ENCODE assay signal across 31 cellular contexts in the genomic region with DNA sequence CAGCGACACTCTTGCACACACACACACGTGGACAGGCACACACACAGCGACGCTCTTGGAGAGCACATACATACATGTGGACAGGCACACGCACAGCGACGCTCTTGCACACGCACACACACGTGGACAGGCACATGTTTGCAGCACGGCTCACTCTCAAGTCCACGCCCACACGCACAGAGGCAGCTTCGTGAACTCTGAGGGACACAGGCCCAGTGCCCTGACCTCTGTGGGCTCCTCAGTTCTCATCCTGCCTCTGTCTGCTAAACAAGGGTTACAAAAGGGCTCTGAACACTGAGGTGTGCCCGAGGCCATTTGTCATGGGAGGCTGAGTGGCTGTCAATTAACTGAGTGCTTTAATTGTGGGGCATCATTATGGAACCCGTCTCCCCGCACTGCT.
"Had no signal": no experiment of that assay in that cellular context is flagged by ENCODE, and none has a peak within 500 bp of the region (broad histone marks: within the 10 kb centered on the region; RNA-seq: fewer than 3 reads in every experiment).

No MANE protein-coding gene starts in this region.

- H3K27me3 Mint-ChIP-seq: dendritic cell treated with granulocyte-macrophage colony-stimulating factor and Interleukin-4, amounts not matched to agents 40 ng/mL and 50 ng/mL, for 4 days; naive B cell had no signal

- FAIRE-seq: kidney, pancreas had no signal

- H3K36me3 ChIP-seq: colonic mucosa, gastroesophageal sphincter, heart left ventricle, left lung, neutrophil, pancreas, right lobe of liver, thoracic aorta, tibial nerve, upper lobe of left lung, uterus had no signal

- H3K27ac ChIP-seq: colonic mucosa, epithelial cell of prostate, gastroesophageal sphincter, heart left ventricle, hepatocyte, left lung, neutrophil, pancreas, right lobe of liver, thoracic aorta, tibial nerve, upper lobe of left lung, uterus had no signal

- H3K4me1 Mint-ChIP-seq: endodermal cell; naive B cell; nephron; stimulated activated effector memory CD8-positive, alpha-beta T cell treated with anti-CD3 and anti-CD28 coated beads, Interleukin-12 subunit alpha, Interleukin-12 subunit beta, amount 100 ng/mL, for 72 hours had no signal

- H3K36me3 Mint-ChIP-seq: mesothelial cell of epicardium; naive B cell; stimulated activated effector memory CD8-positive, alpha-beta T cell treated with anti-CD3 and anti-CD28 coated beads, Interleukin-12 subunit alpha, Interleukin-12 subunit beta, amount 100 ng/mL, for 72 hours had no signal

- H3K9me3 ChIP-seq: colonic mucosa, gastroesophageal sphincter, pancreas, right lobe of liver, thoracic aorta, tibial nerve, upper lobe of left lung, uterus had no signal

- H3K4me2 ChIP-seq: hepatocyte, smooth muscle cell had no signal

- H3K4me3 Mint-ChIP-seq: dendritic cell treated with granulocyte-macrophage colony-stimulating factor and Interleukin-4, amounts not matched to agents 40 ng/mL and 50 ng/mL, for 4 days; endodermal cell; mesothelial cell of epicardium; naive B cell; nephron; stimulated activated effector memory CD8-positive, alpha-beta T cell treated with anti-CD3 and anti-CD28 coated beads, Interleukin-12 subunit alpha, Interleukin-12 subunit beta, amount 100 ng/mL, for 72 hours had no signal

- H2AFZ ChIP-seq: hepatocyte had no signal

- H3K4me1 ChIP-seq: colonic mucosa, gastroesophageal sphincter, heart left ventricle, left lung, pancreas, right lobe of liver, tibial nerve, upper lobe of left lung, uterus had no signal

- DNase-seq: colonic mucosa; effector CD8-positive, alpha-beta T cell; endodermal cell; foreskin fibroblast; heart left ventricle; kidney; left lung; mesenchymal stem cell; mucosa of descending colon; naive B cell; pancreas; right lobe of liver; stimulated activated CD4-positive, alpha-beta T cell treated with anti-CD3 and anti-CD28 coated beads, Interleukin-2, amount 100 ng/mL, for 24 hours; stimulated activated CD4-positive, alpha-beta T cell treated with anti-CD3 and anti-CD28 coated beads, Interleukin-4, amount 100 ng/mL, for 24 hours; stimulated activated naive CD8-positive, alpha-beta T cell treated with anti-CD3 and anti-CD28 coated beads, Interleukin-15, Interleukin-2, amounts not matched to agents 100 U/mL and 50 U/mL, for 24 hours; substantia nigra; uterus had no signal

- H3K4me3 ChIP-seq: colonic mucosa, gastroesophageal sphincter, heart left ventricle, hepatocyte, left lung, mucosa of descending colon, pancreas, right lobe of liver, smooth muscle cell, thoracic aorta, tibial nerve, upper lobe of left lung, uterus had no signal

- ATAC-seq: esophagus mucosa; gastroesophageal sphincter; left lung; mucosa of descending colon; pancreas; stimulated activated effector memory CD8-positive, alpha-beta T cell treated with anti-CD3 and anti-CD28 coated beads, Interleukin-12 subunit alpha, Interleukin-12 subunit beta, amount 100 ng/mL, for 72 hours; stimulated activated naive CD8-positive, alpha-beta T cell treated with anti-CD3 and anti-CD28 coated beads, Interleukin-15, Interleukin-2, amounts not matched to agents 100 U/mL and 50 U/mL, for 24 hours had no signal

- H3K27ac Mint-ChIP-seq: dendritic cell treated with granulocyte-macrophage colony-stimulating factor and Interleukin-4, amounts not matched to agents 40 ng/mL and 50 ng/mL, for 4 days; endodermal cell; mesothelial cell of epicardium; naive B cell; nephron; progenitor cell of endocrine pancreas; stimulated activated effector memory CD8-positive, alpha-beta T cell treated with anti-CD3 and anti-CD28 coated beads, Interleukin-12 subunit alpha, Interleukin-12 subunit beta, amount 100 ng/mL, for 72 hours had no signal

- H3K79me2 ChIP-seq: hepatocyte had no signal

- H3K9me3 Mint-ChIP-seq: endodermal cell, mesothelial cell of epicardium had no signal

- H3K27me3 ChIP-seq: colonic mucosa, gastroesophageal sphincter, heart left ventricle, hepatocyte, left lung, neutrophil, pancreas, right lobe of liver, tibial nerve, upper lobe of left lung, uterus had no signal
